ENCODE assay signal across 8 cellular contexts in the genomic region with DNA sequence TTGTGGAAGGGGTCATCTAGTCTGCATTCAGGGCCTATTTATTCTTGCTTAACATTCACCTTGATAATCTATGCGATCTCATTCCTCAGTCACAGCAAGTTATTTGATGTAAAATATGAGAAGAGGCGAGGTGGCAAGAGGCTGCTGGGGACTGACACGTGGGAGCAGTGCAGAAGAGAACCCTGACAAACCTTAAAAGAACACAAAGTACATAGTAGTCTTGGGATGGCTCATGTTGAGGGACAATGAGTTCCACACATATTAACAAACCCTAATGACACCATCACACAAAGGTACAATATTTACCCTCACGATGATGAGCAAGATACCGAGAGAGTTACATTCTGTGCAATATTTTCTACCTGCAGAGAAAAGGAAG. TPM values are rescaled to one million over a fixed set of nuclear protein-coding genes. Genes with fewer than 3 reads are reported as not detected.
DNase-seq lines count a peak whose midpoint lies in the region; ATAC-seq, FAIRE-seq and TF ChIP-seq lines count a peak whose summit lies in the region.

No MANE protein-coding gene starts in this region.

- H3K36me3 ChIP-seq in BLaER1 treated with 17β-estradiol and CSF1 and Interleukin-3, amounts not matched to agents 10 nM and 100 nM, result no peaks in the 10 kb centered on the region
- no peaks in the 10 kb centered on the region for H3K36me3 ChIP-seq in astrocyte (ENCODE audit: insufficient read depth, low read length)

- H4K20me1 ChIP-seq in BLaER1 treated with 17β-estradiol and CSF1 and Interleukin-3, amounts not matched to agents 10 nM and 100 nM, result no peaks in the 10 kb centered on the region
- H4K20me1 ChIP-seq in astrocyte (ENCODE audit: insufficient read depth, low read length), result no peaks in the 10 kb centered on the region

- H3K79me2 ChIP-seq in astrocyte (ENCODE audit: insufficient read depth, low read length), result no peaks in the 10 kb centered on the region

- H3K27me3 Mint-ChIP-seq in astrocyte (ENCODE audit: low read depth, unreplicated experiment), result no peaks in the 10 kb centered on the region
- peaks cover 23 to 24% of the 10 kb centered on the region in 2 donors for H3K27me3 Mint-ChIP-seq in natural killer cell treated with Interleukin-12 subunit alpha and Interleukin-12 subunit beta and Interleukin-15 and Interleukin-18, amount 100 ng/mL, for 72 hours

- no peak for TF ChIP-seq CTCF in astrocyte (IDR thresholded peaks at IDR 0.05; ENCODE audit: insufficient read depth, low read depth, low read length)
- TF ChIP-seq CTCF in GM10248 (IDR thresholded peaks at IDR 0.05; ENCODE audit: control extremely low read depth, extremely low read depth, low read depth, missing control alignments), result no peak
- no peak for TF ChIP-seq CTCF in GM20000 (IDR thresholded peaks at IDR 0.05; ENCODE audit: extremely low read depth, missing control alignments)

- peaks cover 97 to 99% (median 97%) of the 10 kb centered on the region in 10 experiments for H3K4me1 ChIP-seq in BLaER1 treated with 17β-estradiol and CSF1 and Interleukin-3, amounts not matched to agents 10 nM and 100 nM
- H3K4me1 ChIP-seq in astrocyte (ENCODE audit: insufficient read depth, low read length), result peaks cover 66% of the 10 kb centered on the region

- POLR2A ChIA-PET in GM10248 (lab: Yijun Ruan, JAX), result no interaction called here

- no peak for FAIRE-seq in astrocyte (lab: Jason Lieb, UNC)

- no peaks in the 10 kb centered on the region for H3K27me3 ChIP-seq in BLaER1 treated with 17β-estradiol and CSF1 and Interleukin-3, amounts not matched to agents 10 nM and 100 nM
- no peaks in the 10 kb centered on the region for H3K27me3 ChIP-seq in astrocyte (ENCODE audit: insufficient read depth, low read length)

- no peak overlapping the region for H2AFZ ChIP-seq in astrocyte (ENCODE audit: low read depth, low read length)

- no peaks in the 10 kb centered on the region for H3K9me3 Mint-ChIP-seq in astrocyte (ENCODE audit: unreplicated experiment)
- no peaks in the 10 kb centered on the region for H3K9me3 Mint-ChIP-seq in natural killer cell treated with Interleukin-12 subunit alpha and Interleukin-12 subunit beta and Interleukin-15 and Interleukin-18, amount 100 ng/mL, for 72 hours

- H3K4me3 Mint-ChIP-seq in astrocyte (ENCODE audit: unreplicated experiment), result no peak overlapping the region
- H3K4me3 Mint-ChIP-seq in natural killer cell treated with Interleukin-12 subunit alpha and Interleukin-12 subunit beta and Interleukin-15 and Interleukin-18, amount 100 ng/mL, for 72 hours, result peak overlapping the region; percentile 87

- DNase-seq in astrocyte (ENCODE audit: low read depth) (no peak), GM10248 (ENCODE audit: extremely low spot score) (no peak), GM20000 (ENCODE audit: low spot score) (no peak)
- DNase-seq in natural killer cell treated with Interleukin-12 subunit alpha and Interleukin-12 subunit beta and Interleukin-15 and Interleukin-18, amount 100 ng/mL, for 72 hours (ENCODE audit: low spot score), result no peak

- peak overlapping the region in 8 of 10 experiments; percentile 9 to 54 (median 48); a peak in 10 of 20 replicates for H3K4me3 ChIP-seq in BLaER1 treated with 17β-estradiol and CSF1 and Interleukin-3, amounts not matched to agents 10 nM and 100 nM
- no peak overlapping the region for H3K4me3 ChIP-seq in astrocyte (ENCODE audit: insufficient read depth, low read depth, low read length)

- peaks cover 8% of the 10 kb centered on the region for H3K36me3 Mint-ChIP-seq in astrocyte (ENCODE audit: low read depth, unreplicated experiment)
- H3K36me3 Mint-ChIP-seq in natural killer cell treated with Interleukin-12 subunit alpha and Interleukin-12 subunit beta and Interleukin-15 and Interleukin-18, amount 100 ng/mL, for 72 hours, result peaks cover 14% of the 10 kb centered on the region

- peak overlapping the region; percentile 91 to 99 (median 95) for H3K4me2 ChIP-seq in BLaER1 treated with 17β-estradiol and CSF1 and Interleukin-3, amounts not matched to agents 10 nM and 100 nM
- H3K4me2 ChIP-seq in astrocyte (ENCODE audit: low read length), result peak overlapping the region; percentile 60

- peak overlapping the region in 10 of 11 experiments; percentile 85 to 95 (median 92); a peak in 20 of 22 replicates for H3K27ac ChIP-seq in BLaER1 treated with 17β-estradiol and CSF1 and Interleukin-3, amounts not matched to agents 10 nM and 100 nM
- peak overlapping the region; percentile 92 for H3K27ac ChIP-seq in astrocyte (ENCODE audit: low read depth, low read length)

- H3K9me3 ChIP-seq in BLaER1 treated with 17β-estradiol and CSF1 and Interleukin-3, amounts not matched to agents 10 nM and 100 nM (replicated peaks in 1 of 11), result no peaks in the 10 kb centered on the region
- no peaks in the 10 kb centered on the region for H3K9me3 ChIP-seq in astrocyte (ENCODE audit: insufficient read depth, low read depth, low read length)

- H3K9ac ChIP-seq in BLaER1 treated with 17β-estradiol and CSF1 and Interleukin-3, amounts not matched to agents 10 nM and 100 nM, result peak overlapping the region in 10 of 11 experiments; percentile 74 to 85 (median 82); a peak in 18 of 22 replicates
- H3K9ac ChIP-seq in astrocyte (ENCODE audit: low read length), result peak overlapping the region; percentile 65

- CTCF ChIA-PET in GM10248 (lab: Yijun Ruan, JAX), result no interaction called here

- ATAC-seq in HG03460 (IDR thresholded peaks at IDR 0.05; ENCODE audit: unreplicated experiment) (peak; percentile 6), GM21447 (IDR thresholded peaks at IDR 0.05; ENCODE audit: unreplicated experiment) (no peak), GM18858 (IDR thresholded peaks at IDR 0.05; ENCODE audit: unreplicated experiment) (no peak)
- peak; percentile 11 to 12 for ATAC-seq in natural killer cell treated with Interleukin-12 subunit alpha and Interleukin-12 subunit beta and Interleukin-15 and Interleukin-18, amount 100 ng/mL, for 72 hours

- H3K27ac Mint-ChIP-seq in astrocyte (ENCODE audit: unreplicated experiment), result peak overlapping the region; percentile 88
- peak overlapping the region; percentile 93 to 97 for H3K27ac Mint-ChIP-seq in natural killer cell treated with Interleukin-12 subunit alpha and Interleukin-12 subunit beta and Interleukin-15 and Interleukin-18, amount 100 ng/mL, for 72 hours

- peaks cover 76% of the 10 kb centered on the region for H3K4me1 Mint-ChIP-seq in astrocyte (ENCODE audit: low read depth, unreplicated experiment)
- peaks cover 56 to 75% of the 10 kb centered on the region in 2 donors for H3K4me1 Mint-ChIP-seq in natural killer cell treated with Interleukin-12 subunit alpha and Interleukin-12 subunit beta and Interleukin-15 and Interleukin-18, amount 100 ng/mL, for 72 hours (ENCODE audit: low read depth in 2 of 2)

RNA-seq across cellular contexts. Expression of a gene that starts 57.5 kb away (rescaled TPM):
- 8.1 and 10.2 TPM in 2 replicates for total RNA-seq in astrocyte
- 1 to 10 TPM in 1 of 2 donors, under 1 TPM in 1; 0.40 to 1.3 TPM for total RNA-seq in natural killer cell treated with Interleukin-12 subunit alpha and Interleukin-12 subunit beta and Interleukin-15 and Interleukin-18, amount 100 ng/mL, for 72 hours

Comparison
In these comparisons a context has a peak if more than half of its experiments do, and no peak if none do; other contexts are left out.
1. ATAC-seq: peak in HG03460 (single experiment) and natural killer cell treated with Interleukin-12 subunit alpha and Interleukin-12 subunit beta and Interleukin-15 and Interleukin-18, amount 100 ng/mL, for 72 hours (2 of 2); none in GM21447 (single experiment) and GM18858 (single experiment).